In the genomic region with DNA sequence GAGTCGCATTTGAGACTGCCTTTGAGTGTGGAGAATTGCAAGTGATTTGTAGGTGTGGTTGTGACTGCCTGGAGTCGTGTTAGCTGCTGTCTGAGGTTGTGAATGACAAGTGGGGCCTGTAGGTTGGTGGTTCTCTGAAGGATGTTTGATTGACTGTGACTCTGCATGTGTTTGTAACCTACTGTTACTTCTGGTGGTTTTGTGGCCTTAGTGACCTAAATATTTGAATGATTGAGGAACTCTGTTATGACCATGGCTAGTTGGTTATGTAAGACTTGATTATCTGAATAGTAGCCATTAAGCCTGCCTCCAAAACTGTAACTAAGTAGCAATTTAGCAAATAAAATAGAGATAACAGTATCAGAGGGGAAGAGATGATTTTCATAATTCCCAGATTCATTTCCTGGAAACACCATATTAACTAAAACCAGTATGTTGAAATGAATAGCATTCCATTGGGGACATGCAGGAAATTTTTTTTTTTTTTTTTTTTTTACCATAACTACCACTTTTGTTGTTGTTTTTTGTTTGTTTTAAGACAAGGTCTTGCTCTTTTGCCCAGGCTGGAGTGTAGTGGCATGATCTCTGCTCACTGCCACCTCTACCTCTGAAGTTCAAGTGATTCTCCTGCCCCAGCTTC, we compare ENCODE assay signal across 8 cellular contexts. TPM values are rescaled to one million over a fixed set of nuclear protein-coding genes. Genes with fewer than 3 reads are reported as not detected.
DNase-seq lines count a peak whose midpoint lies in the region; ATAC-seq, FAIRE-seq and TF ChIP-seq lines count a peak whose summit lies in the region.

No MANE protein-coding gene starts in this region.

- H3K4me1 ChIP-seq in HepG2 (ENCODE audit: insufficient read depth, low read length) (peaks cover 18% of the 10 kb centered on the region), transverse colon (peaks cover 0 to 9% (median 3%) of the 10 kb centered on the region in 4 donors)

- no peaks in the 10 kb centered on the region for H4K20me1 ChIP-seq in HepG2 (ENCODE audit: insufficient read depth, low read length)

- FAIRE-seq in HepG2 (lab: Jason Lieb, UNC): no peak

- H2AFZ ChIP-seq in HepG2 (ENCODE audit: low read length): peak overlapping the region; percentile 80

- TF ChIP-seq CTCF in GM06990 (IDR thresholded peaks at IDR 0.05; ENCODE audit: insufficient read depth, low read length, poor library complexity, severe bottlenecking): no peak
- TF ChIP-seq CTCF in HepG2 (CRISPR knock-in tag; IDR thresholded peaks at IDR 0.05): no peak
- no peak for TF ChIP-seq CTCF in transverse colon (IDR thresholded peaks at IDR 0.05)

- TF ChIP-seq POLR2A in HepG2 (IDR thresholded peaks at IDR 0.05; ENCODE audit: insufficient read depth in 1 of 2, low read depth in 2 of 2, low read length in 2 of 2): no peak
- no peak for TF ChIP-seq POLR2A in transverse colon (IDR thresholded peaks at IDR 0.05)

- POLR2A ChIA-PET in HepG2 (lab: Yijun Ruan, JAX): interaction anchor here (1.1 to 1.8 kb wide), 8 partner anchors 33 to 989 kb away, joined by 3 to 17 read pairs (median 7); partner anchors contain the start of genes ZNF146, ZNF260, ZNF461 and ZNF529

- H3K27me3 ChIP-seq in GM06990 (replicated peaks; ENCODE audit: control insufficient read depth, insufficient read depth, low read length): no peaks in the 10 kb centered on the region
- no peaks in the 10 kb centered on the region; a peak in 1 of 5 replicates for H3K27me3 ChIP-seq in HepG2 (ENCODE audit: control insufficient read depth in 1 of 2, insufficient read depth in 2 of 2, low read length in 2 of 2)
- H3K27me3 ChIP-seq in transverse colon: no peaks in the 10 kb centered on the region

- 5% methylated on average over 2 of the region's 2 CpGs for WGBS in HepG2 (ENCODE audit: low lambda C conversion rate)
- WGBS in transverse colon (ENCODE audit: low coverage in 1 of 2), 2 donors: 7% methylated on average over 2 of the region's 2 CpGs; no CpG with 5 or more reads in 1 of the 2 donors

- no TSS peak for BruUV-seq in HepG2 (replicated peaks; lab: Mats Ljungman, UMichigan)

- H3K4me3 ChIP-seq in GM06990 (replicated peaks; ENCODE audit: low read depth, low read length): peak overlapping the region; percentile 98
- peak overlapping the region; percentile 87 to 94 (median 93) for H3K4me3 ChIP-seq in HepG2 (replicated peaks in 1 of 3; ENCODE audit: insufficient read depth in 1 of 3, low read depth in 2 of 3, low read length in 3 of 3)
- H3K4me3 ChIP-seq in transverse colon: peak overlapping the region; percentile 43 to 58 (median 48)

- DNase-seq in GM06990 (ENCODE audit: extremely low read depth, insufficient read length) (no peak), HepG2 (ENCODE audit: low spot score) (no peak), transverse colon (no peak), left colon (no peak), SW 1271 (lab: John Stamatoyannopoulos, UW) (no peak)

- H3K9ac ChIP-seq in HepG2 (ENCODE audit: insufficient read depth, low read depth, low read length): peak overlapping the region; percentile 87

- intact Hi-C loops in HepG2 (cut with micrococcal nuclease; ENCODE audit: unreplicated experiment): loop anchor here (2.0 kb wide), 1 partner anchor 33 kb away; the partner anchor contains the start of gene ZNF529
- intact Hi-C loops in transverse colon (cut with DNase I; ENCODE audit: low total_unique reads): no loop called here
- intact Hi-C loops in left colon (cut with DNase I, micrococcal nuclease): no loop called here

- TF ChIP-seq EP300 in HepG2 (IDR thresholded peaks at IDR 0.05; ENCODE audit: low read depth in 2 of 2, low read length in 2 of 2): no peak
- TF ChIP-seq EP300 in HepG2 (CRISPR knock-in tag; IDR thresholded peaks at IDR 0.05; ENCODE audit: borderline replicate concordance): no peak
- TF ChIP-seq EP300 in transverse colon (IDR thresholded peaks at IDR 0.05; ENCODE audit: low read depth): no peak

- no peaks in the 10 kb centered on the region for H3K9me3 ChIP-seq in HepG2 (ENCODE audit: low read length)
- H3K9me3 ChIP-seq in transverse colon: peaks cover 0 to 12% of the 10 kb centered on the region in 2 donors

- no peak for TF ChIP-seq RAD21 in HepG2 (CRISPR knock-in tag; IDR thresholded peaks at IDR 0.05)

- H3K27ac ChIP-seq in angular gyrus (ENCODE audit: low read depth, low read length) (peak overlapping the region; percentile 88), HepG2 (ENCODE audit: extremely low read length, insufficient read depth, low read length) (peak overlapping the region; percentile 68), transverse colon (peak overlapping the region; percentile 77 to 80 (median 78))

- in situ Hi-C loops in HepG2 (cut with HindIII; ENCODE audit: extremely low pct_ligation_motif_present, low pct_unique_long_range_greater_than_20kb): no loop called here
- in situ Hi-C loops in transverse colon (cut with MboI; ENCODE audit: low pct_ligation_motif_present in 1 of 4, low pct_unique_long_range_greater_than_20kb in 1 of 4, low sequenced_read_pairs in 3 of 4): no loop called here

- H3K36me3 ChIP-seq in GM06990 (ENCODE audit: control insufficient read depth, insufficient read depth, low read length): peaks cover 2% of the 10 kb centered on the region
- peaks cover 0 to 14% of the 10 kb centered on the region in 2 experiments; a peak in 3 of 5 replicates for H3K36me3 ChIP-seq in HepG2 (replicated peaks in 1 of 2; ENCODE audit: control insufficient read depth in 1 of 2, insufficient read depth in 2 of 2, low read length in 2 of 2)
- H3K36me3 ChIP-seq in transverse colon: peaks cover 0 to 2% (median 0%) of the 10 kb centered on the region in 4 donors

- peak overlapping the region; percentile 92 for H3K4me2 ChIP-seq in HepG2 (ENCODE audit: low read depth, low read length)

- CTCF ChIA-PET in HepG2 (lab: Yijun Ruan, JAX; ENCODE audit: low intra/inter-chr PET ratio, low total read pairs): no interaction called here

- H3K79me2 ChIP-seq in HepG2 (ENCODE audit: insufficient read depth, low read length): peaks cover 8% of the 10 kb centered on the region

- peak; percentile 12 for ATAC-seq in HG03342 (IDR thresholded peaks at IDR 0.05; ENCODE audit: unreplicated experiment)
- peak; percentile 28 for ATAC-seq in HepG2
- no peak for ATAC-seq in left colon
- ATAC-seq in HG02870 (IDR thresholded peaks at IDR 0.05; ENCODE audit: unreplicated experiment): no peak

TF ChIP-seq in HepG2, 621 proteins besides CTCF, POLR2A, EP300 and RAD21 (continues in another document):
- no peak for TF ChIP-seq ZNF781 (CRISPR knock-in tag; IDR thresholded peaks at IDR 0.05; ENCODE audit: borderline replicate concordance, not compliant biosample characterization)

RNA-seq across cellular contexts. Expression of gene ZNF382, which starts 0.8 kb away (rescaled TPM):
- total RNA-seq in HepG2 (2016; rRNA removed; fragmentation: Illumina TruSeq; extraction: Trizol): 6.3 and 6.8 TPM in 2 replicates
- total RNA-seq in HepG2 (2016; cell fraction: cytosol; rRNA removed; fragmentation: Illumina TruSeq; extraction: Trizol; ENCODE audit: low read depth): 4.0 and 4.6 TPM in 2 replicates
- total RNA-seq in HepG2 (2016; cell fraction: insoluble cytoplasmic fraction; rRNA removed; fragmentation: Illumina TruSeq; extraction: Trizol): 6.7 and 7.1 TPM in 2 replicates
- total RNA-seq in HepG2 (2016; cell fraction: membrane; rRNA removed; fragmentation: Illumina TruSeq; extraction: Trizol): 6.5 and 7.0 TPM in 2 replicates
- total RNA-seq in HepG2 (2016; cell fraction: nucleus; rRNA removed; fragmentation: Illumina TruSeq; extraction: Trizol): 6.5 and 9.0 TPM in 2 replicates
- polyA plus RNA-seq in HepG2 (2011; rRNA removed): 2.3 and 3.1 TPM in 2 replicates
- polyA plus RNA-seq in HepG2 (2011; cell fraction: cytosol; rRNA removed): 1.2 and 1.5 TPM in 2 replicates
- 7.3 and 14.2 TPM in 2 replicates for polyA plus RNA-seq in HepG2 (2011; cell fraction: nucleus; rRNA removed)
- 4.4 and 6.3 TPM in 2 replicates for polyA plus RNA-seq in HepG2 (2012)
- polyA plus RNA-seq in HepG2 (2016; cell fraction: cytosol; fragmentation: Illumina TruSeq; extraction: Trizol; ENCODE audit: low read depth): 0.36 and 0.37 TPM in 2 replicates
- polyA plus RNA-seq in HepG2 (2016; cell fraction: insoluble cytoplasmic fraction; fragmentation: Illumina TruSeq; extraction: Trizol; ENCODE audit: low read depth): 3.8 and 4.0 TPM in 2 replicates
- 1.2 TPM in 2 replicates for polyA plus RNA-seq in HepG2 (2016; cell fraction: membrane; fragmentation: Illumina TruSeq; extraction: Trizol; ENCODE audit: low read depth)
- polyA plus RNA-seq in HepG2 (2016; cell fraction: nucleus; fragmentation: Illumina TruSeq; extraction: Trizol; ENCODE audit: insufficient read depth, low read depth): 10.3 and 11.5 TPM in 2 replicates
- 2.3 TPM in 1 of 2 replicates, not detected in the other for polyA minus RNA-seq in HepG2 (2011; rRNA and poly(A)+ RNA removed; ENCODE audit: low replicate concordance)
- 2.8 and 2.9 TPM in 2 replicates for polyA minus RNA-seq in HepG2 (2011; cell fraction: cytosol; rRNA and poly(A)+ RNA removed)
- 18.3 and 27.1 TPM in 2 replicates for polyA minus RNA-seq in HepG2 (2011; cell fraction: nucleus; rRNA and poly(A)+ RNA removed)
- 1 to 10 TPM in 2 of 4 donors, under 1 TPM in 1, not detected in 1; 0.40 to 2.5 (median 2.0) TPM for total RNA-seq in transverse colon
- 1 to 10 TPM in 1 of 2 donors, under 1 TPM in 1; 0.49 to 1.5 TPM for total RNA-seq in left colon

RNA-seq across cellular contexts. Expression of gene ZNF529, which starts 32.9 kb away (rescaled TPM):
- total RNA-seq in HepG2 (2016; rRNA removed; fragmentation: Illumina TruSeq; extraction: Trizol) (9.3 and 14.2 TPM in 2 replicates), transverse colon (1 to 10 TPM; 1.8 to 8.3 (median 4.9) TPM), left colon (1 to 10 TPM; 4.8 to 4.9 TPM)
- total RNA-seq in HepG2 (2016; cell fraction: cytosol; rRNA removed; fragmentation: Illumina TruSeq; extraction: Trizol; ENCODE audit: low read depth): 1.1 and 1.9 TPM in 2 replicates
- 9.2 and 12.1 TPM in 2 replicates for total RNA-seq in HepG2 (2016; cell fraction: insoluble cytoplasmic fraction; rRNA removed; fragmentation: Illumina TruSeq; extraction: Trizol)
- 4.9 and 5.0 TPM in 2 replicates for total RNA-seq in HepG2 (2016; cell fraction: membrane; rRNA removed; fragmentation: Illumina TruSeq; extraction: Trizol)
- total RNA-seq in HepG2 (2016; cell fraction: nucleus; rRNA removed; fragmentation: Illumina TruSeq; extraction: Trizol): 14.7 and 17.2 TPM in 2 replicates
- polyA plus RNA-seq in HepG2 (2011; rRNA removed): 10.6 and 10.7 TPM in 2 replicates
- 4.1 and 4.7 TPM in 2 replicates for polyA plus RNA-seq in HepG2 (2011; cell fraction: cytosol; rRNA removed)
- polyA plus RNA-seq in HepG2 (2011; cell fraction: nucleus; rRNA removed): 14.0 and 18.0 TPM in 2 replicates
- 7.0 and 9.8 TPM in 2 replicates for polyA plus RNA-seq in HepG2 (2012)
- 0.54 and 0.61 TPM in 2 replicates for polyA plus RNA-seq in HepG2 (2016; cell fraction: cytosol; fragmentation: Illumina TruSeq; extraction: Trizol; ENCODE audit: low read depth)
- 5.8 and 6.3 TPM in 2 replicates for polyA plus RNA-seq in HepG2 (2016; cell fraction: insoluble cytoplasmic fraction; fragmentation: Illumina TruSeq; extraction: Trizol; ENCODE audit: low read depth)
- polyA plus RNA-seq in HepG2 (2016; cell fraction: membrane; fragmentation: Illumina TruSeq; extraction: Trizol; ENCODE audit: low read depth): 1.9 and 2.7 TPM in 2 replicates
- 25.2 and 25.9 TPM in 2 replicates for polyA plus RNA-seq in HepG2 (2016; cell fraction: nucleus; fragmentation: Illumina TruSeq; extraction: Trizol; ENCODE audit: insufficient read depth, low read depth)
- polyA minus RNA-seq in HepG2 (2011; rRNA and poly(A)+ RNA removed; ENCODE audit: low replicate concordance): 4.5 and 10.0 TPM in 2 replicates
- 4.7 and 8.6 TPM in 2 replicates for polyA minus RNA-seq in HepG2 (2011; cell fraction: cytosol; rRNA and poly(A)+ RNA removed)
- 17.5 and 24.9 TPM in 2 replicates for polyA minus RNA-seq in HepG2 (2011; cell fraction: nucleus; rRNA and poly(A)+ RNA removed)

Comparison
In these comparisons a context has a peak if more than half of its experiments do, and no peak if none do; other contexts are left out.
1. H3K4me3 ChIP-seq: peak in every context shown above with its lines; median percentile 98 in GM06990; 93 in HepG2; 48 in transverse colon.
2. ATAC-seq: peak in HG03342 (single experiment) and HepG2 (single experiment); none in left colon (single experiment) and HG02870 (single experiment).
3. Peak in every context shown above with its lines, with median percentiles within 50 percentile points of each other: H3K27ac ChIP-seq.